Comparison of ENCODE assay signal across 15 cellular contexts in genomic region chr2:143841935-143842334, GRCh38.
A peak's percentile ranks its signal among the peaks of the same experiment; 100 is the strongest.
DNase-seq lines count a peak whose midpoint lies in the region; ATAC-seq and TF ChIP-seq lines count a peak whose summit lies in the region.
"Had no signal": no experiment of that assay in that cellular context is flagged by ENCODE, and none has a peak within 500 bp of the region (broad histone marks: within the 10 kb centered on the region; RNA-seq: fewer than 3 reads in every experiment).

No MANE protein-coding gene starts in this region.

- H3K9ac ChIP-seq in SK-N-MC (ENCODE audit: insufficient read length), result no peak overlapping the region
- H3K9ac ChIP-seq: parathyroid adenoma had no signal

- intact Hi-C loops in activated CD8-positive, alpha-beta T cell treated with anti-CD3 and anti-CD28 coated beads for 36 hours (cut with micrococcal nuclease), result no loop called here

- no peak overlapping the region for H3K27ac Mint-ChIP-seq in activated CD8-positive, alpha-beta T cell treated with anti-CD3 and anti-CD28 coated beads for 36 hours
- no peak overlapping the region for H3K27ac Mint-ChIP-seq in activated CD8-positive, alpha-beta T cell treated with anti-CD3 and anti-CD28 coated beads, Interleukin-2, amount 10 ng/mL, durations not matched to agents 7 days and 5 days
- H3K27ac Mint-ChIP-seq in type B pancreatic cell, result no peak overlapping the region
- H3K27ac Mint-ChIP-seq: activated naive CD4-positive, alpha-beta T cell treated with anti-CD3 and anti-CD28 coated beads, Interleukin-2, amount 10 ng/mL, durations not matched to agents 7 days and 5 days; B cell had no signal

- no peak overlapping the region for H3K4me3 Mint-ChIP-seq in activated CD8-positive, alpha-beta T cell treated with anti-CD3 and anti-CD28 coated beads for 36 hours
- no peak overlapping the region for H3K4me3 Mint-ChIP-seq in activated CD8-positive, alpha-beta T cell treated with anti-CD3 and anti-CD28 coated beads, Interleukin-2, amount 10 ng/mL, durations not matched to agents 7 days and 5 days
- H3K4me3 Mint-ChIP-seq in type B pancreatic cell, result no peak overlapping the region
- H3K4me3 Mint-ChIP-seq: activated naive CD4-positive, alpha-beta T cell treated with anti-CD3 and anti-CD28 coated beads, Interleukin-2, amount 10 ng/mL, durations not matched to agents 7 days and 5 days; B cell had no signal

- POLR2A ChIA-PET in activated CD8-positive, alpha-beta T cell treated with anti-CD3 and anti-CD28 coated beads for 36 hours (lab: Charles Lee), result no interaction called here
- POLR2A ChIA-PET in activated CD8-positive, alpha-beta T cell treated with anti-CD3 and anti-CD28 coated beads, Interleukin-2, amount 10 ng/mL, durations not matched to agents 7 days and 5 days (lab: Charles Lee), result no interaction called here

- H3K36me3 ChIP-seq in SK-N-MC (ENCODE audit: insufficient read depth, low read length), result no peaks in the 10 kb centered on the region
- H3K36me3 ChIP-seq: uterus had no signal

- peak; percentile 3 for DNase-seq in activated CD8-positive, alpha-beta T cell treated with anti-CD3 and anti-CD28 coated beads for 36 hours
- DNase-seq in activated CD8-positive, alpha-beta T cell treated with anti-CD3 and anti-CD28 coated beads, Interleukin-2, amount 10 ng/mL, durations not matched to agents 7 days and 5 days, result no peak
- DNase-seq in SK-N-MC (ENCODE audit: low read depth, low spot score) (no peak), fibroblast of mammary gland (ENCODE audit: low read depth) (peak; percentile 35), type B pancreatic cell (ENCODE audit: extremely low spot score, unreplicated experiment) (no peak), substantia nigra (lab: John Stamatoyannopoulos, UW) (no peak), SKM-1 (lab: John Stamatoyannopoulos, UW; ENCODE audit: unreplicated experiment) (no peak), LoVo (ENCODE audit: low spot score) (no peak)
- DNase-seq: activated naive CD4-positive, alpha-beta T cell treated with anti-CD3 and anti-CD28 coated beads, Interleukin-2, amount 10 ng/mL, durations not matched to agents 7 days and 5 days; cerebellar nuclear complex; GF-D8; NCI-H1417; uterus had no signal

- no peak for TF ChIP-seq CTCF in activated CD8-positive, alpha-beta T cell treated with anti-CD3 and anti-CD28 coated beads for 36 hours (IDR thresholded peaks at IDR 0.05)
- TF ChIP-seq CTCF in fibroblast of mammary gland (conservative IDR thresholded peaks at IDR 0.05; ENCODE audit: control insufficient read depth, insufficient read depth, low read depth, low read length), result peak; percentile 20
- peak; percentile 41 for TF ChIP-seq CTCF in type B pancreatic cell (conservative IDR thresholded peaks at IDR 0.05)

- H3K27ac ChIP-seq in SK-N-MC, result peak overlapping the region; percentile 71
- H3K27ac ChIP-seq in substantia nigra (ENCODE audit: low read depth, low read length, poor library complexity, severe bottlenecking), result no peak overlapping the region
- H3K27ac ChIP-seq: parathyroid adenoma, uterus had no signal

- H3K27me3 Mint-ChIP-seq in activated CD8-positive, alpha-beta T cell treated with anti-CD3 and anti-CD28 coated beads for 36 hours, result peaks cover 4% of the 10 kb centered on the region
- peaks cover 6% of the 10 kb centered on the region for H3K27me3 Mint-ChIP-seq in activated CD8-positive, alpha-beta T cell treated with anti-CD3 and anti-CD28 coated beads, Interleukin-2, amount 10 ng/mL, durations not matched to agents 7 days and 5 days (ENCODE audit: low read depth)
- H3K27me3 Mint-ChIP-seq in type B pancreatic cell, result no peaks in the 10 kb centered on the region

- H3K9me3 ChIP-seq in SK-N-MC (ENCODE audit: low read depth, low read length), result no peaks in the 10 kb centered on the region
- H3K9me3 ChIP-seq: uterus had no signal

- no peak overlapping the region for H3K4me3 ChIP-seq in SK-N-MC
- no peak overlapping the region for H3K4me3 ChIP-seq in fibroblast of mammary gland (ENCODE audit: control insufficient read depth, low read depth, low read length)
- H3K4me3 ChIP-seq: uterus had no signal

- CTCF ChIA-PET in activated CD8-positive, alpha-beta T cell treated with anti-CD3 and anti-CD28 coated beads for 36 hours (lab: Charles Lee), result no interaction called here
- CTCF ChIA-PET in activated CD8-positive, alpha-beta T cell treated with anti-CD3 and anti-CD28 coated beads, Interleukin-2, amount 10 ng/mL, durations not matched to agents 7 days and 5 days (lab: Charles Lee), result no interaction called here

- ATAC-seq in activated CD8-positive, alpha-beta T cell treated with anti-CD3 and anti-CD28 coated beads for 36 hours, result no peak
- no peak for ATAC-seq in activated CD8-positive, alpha-beta T cell treated with anti-CD3 and anti-CD28 coated beads, Interleukin-2, amount 10 ng/mL, durations not matched to agents 7 days and 5 days

- no peaks in the 10 kb centered on the region for H3K9me3 Mint-ChIP-seq in activated CD8-positive, alpha-beta T cell treated with anti-CD3 and anti-CD28 coated beads for 36 hours
- no peaks in the 10 kb centered on the region for H3K9me3 Mint-ChIP-seq in activated CD8-positive, alpha-beta T cell treated with anti-CD3 and anti-CD28 coated beads, Interleukin-2, amount 10 ng/mL, durations not matched to agents 7 days and 5 days (ENCODE audit: insufficient read depth)
- H3K9me3 Mint-ChIP-seq in type B pancreatic cell, result peaks cover 6% of the 10 kb centered on the region
- H3K9me3 Mint-ChIP-seq: activated naive CD4-positive, alpha-beta T cell treated with anti-CD3 and anti-CD28 coated beads, Interleukin-2, amount 10 ng/mL, durations not matched to agents 7 days and 5 days had no signal

- no peaks in the 10 kb centered on the region for H3K36me3 Mint-ChIP-seq in activated CD8-positive, alpha-beta T cell treated with anti-CD3 and anti-CD28 coated beads for 36 hours (ENCODE audit: low read depth)
- H3K36me3 Mint-ChIP-seq in activated CD8-positive, alpha-beta T cell treated with anti-CD3 and anti-CD28 coated beads, Interleukin-2, amount 10 ng/mL, durations not matched to agents 7 days and 5 days (ENCODE audit: low read depth), result no peaks in the 10 kb centered on the region
- no peaks in the 10 kb centered on the region for H3K36me3 Mint-ChIP-seq in type B pancreatic cell
- H3K36me3 Mint-ChIP-seq: activated naive CD4-positive, alpha-beta T cell treated with anti-CD3 and anti-CD28 coated beads, Interleukin-2, amount 10 ng/mL, durations not matched to agents 7 days and 5 days had no signal

- H3K4me1 Mint-ChIP-seq in activated CD8-positive, alpha-beta T cell treated with anti-CD3 and anti-CD28 coated beads for 36 hours (ENCODE audit: low read depth), result peaks cover 6% of the 10 kb centered on the region
- no peaks in the 10 kb centered on the region for H3K4me1 Mint-ChIP-seq in activated CD8-positive, alpha-beta T cell treated with anti-CD3 and anti-CD28 coated beads, Interleukin-2, amount 10 ng/mL, durations not matched to agents 7 days and 5 days (ENCODE audit: low read depth)
- no peaks in the 10 kb centered on the region for H3K4me1 Mint-ChIP-seq in type B pancreatic cell (ENCODE audit: unreplicated experiment)
- H3K4me1 Mint-ChIP-seq: activated naive CD4-positive, alpha-beta T cell treated with anti-CD3 and anti-CD28 coated beads, Interleukin-2, amount 10 ng/mL, durations not matched to agents 7 days and 5 days; B cell had no signal

Comparison
In these comparisons a context has a peak if more than half of its experiments do, and no peak if none do; other contexts are left out.
1. DNase-seq: peak in activated CD8-positive, alpha-beta T cell treated with anti-CD3 and anti-CD28 coated beads for 36 hours (single experiment) and fibroblast of mammary gland (single experiment); none in activated CD8-positive, alpha-beta T cell treated with anti-CD3 and anti-CD28 coated beads, Interleukin-2, amount 10 ng/mL, durations not matched to agents 7 days and 5 days (single experiment), SK-N-MC (single experiment), type B pancreatic cell (single experiment), substantia nigra (0 of 49), SKM-1 (single experiment) and LoVo (single experiment).